26 cellular contexts compared by ENCODE assay signal in the genomic region with DNA sequence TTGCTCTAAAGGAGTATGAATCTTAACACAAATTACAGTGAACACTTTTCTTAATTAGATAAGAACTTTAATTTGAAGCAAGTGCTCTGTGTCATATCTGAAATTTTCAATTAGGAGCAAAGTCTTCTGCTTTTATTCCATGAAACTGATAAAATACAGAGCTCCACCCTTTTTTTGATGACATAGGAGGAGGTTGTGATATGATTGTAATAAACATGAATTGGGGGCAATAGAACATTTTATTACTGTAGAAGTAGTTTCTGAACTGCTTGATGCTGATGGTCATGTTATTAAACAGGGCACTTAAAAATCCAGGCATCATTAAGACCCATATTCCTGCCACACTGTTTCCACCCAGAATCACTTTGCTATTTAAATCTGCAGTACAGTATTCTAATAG. TPM values are rescaled to one million over a fixed set of nuclear protein-coding genes. Genes with fewer than 3 reads are reported as not detected.
DNase-seq lines count a peak whose midpoint lies in the region; FAIRE-seq and TF ChIP-seq lines count a peak whose summit lies in the region.
"Had no signal": no experiment of that assay in that cellular context is flagged by ENCODE, and none has a peak within 500 bp of the region (broad histone marks: within the 10 kb centered on the region; RNA-seq: fewer than 3 reads in every experiment).

No MANE protein-coding gene starts in this region.

- peak overlapping the region; percentile 68 for H3K27ac ChIP-seq in hepatocyte
- H3K27ac ChIP-seq: GM23248, HL-60 had no signal

- peak; percentile 82 for FAIRE-seq in colon (lab: Jason Lieb, UNC)
- FAIRE-seq: A204.1, GM12878 had no signal

- peak overlapping the region; percentile 57 for H3K9ac ChIP-seq in mucosa of stomach (ENCODE audit: low read length)
- H3K9ac ChIP-seq: GM23248 had no signal

- no peaks in the 10 kb centered on the region for H3K9me2 ChIP-seq in hepatocyte (replicated peaks; ENCODE audit: insufficient read depth)

- H3K4me2 ChIP-seq in hepatocyte, result no peak overlapping the region

- POLR2A ChIA-PET in HEK293T (lab: Yijun Ruan, JAX), result no interaction called here

- H3K9me3 ChIP-seq in hepatocyte (ENCODE audit: low read depth) (no peaks in the 10 kb centered on the region), mucosa of stomach (ENCODE audit: control insufficient read depth, low read length) (no peaks in the 10 kb centered on the region)
- H3K9me3 ChIP-seq: BE2C had no signal

- no peaks in the 10 kb centered on the region for H3K79me2 ChIP-seq in hepatocyte

- TF ChIP-seq CTCF in hepatocyte (IDR thresholded peaks at IDR 0.05; ENCODE audit: poor library complexity), result no peak

- H3K4me3 ChIP-seq in hepatocyte, result no peak overlapping the region
- H3K4me3 ChIP-seq in mucosa of stomach (ENCODE audit: low read length), result peak overlapping the region; percentile 32
- H3K4me3 ChIP-seq: GM12878, GM23248 had no signal

- H3K36me3 ChIP-seq in hepatocyte (replicated peaks; ENCODE audit: insufficient read depth, low read depth) (no peaks in the 10 kb centered on the region), mucosa of stomach (ENCODE audit: control insufficient read depth, insufficient read depth, low read length) (no peaks in the 10 kb centered on the region)
- H3K36me3 ChIP-seq: BE2C had no signal

- CTCF ChIA-PET in HEK293T (lab: Yijun Ruan, JAX), result interaction anchor here (3.0 kb wide), 1 partner anchor 18 kb away, joined by 7 read pairs; no protein-coding TSS in a partner anchor

- H3K4me1 ChIP-seq in hepatocyte (ENCODE audit: insufficient read depth), result peaks cover 3% of the 10 kb centered on the region
- peaks cover 16% of the 10 kb centered on the region for H3K4me1 ChIP-seq in mucosa of stomach (ENCODE audit: control insufficient read depth, insufficient read depth, low read length)
- H3K4me1 ChIP-seq: BE2C had no signal

- H2AFZ ChIP-seq in hepatocyte, result no peak overlapping the region
- H2AFZ ChIP-seq: GM23248 had no signal

- H3K27me3 ChIP-seq in hepatocyte (no peaks in the 10 kb centered on the region), mucosa of stomach (ENCODE audit: control insufficient read depth, insufficient read depth, low read length) (no peaks in the 10 kb centered on the region)

- DNase-seq in hepatocyte (ENCODE audit: low spot score), result no peak
- DNase-seq in hepatic stellate cell (ENCODE audit: low spot score), result no peak
- DNase-seq in cerebellar nuclear complex (lab: John Stamatoyannopoulos, UW), result no peak
- DNase-seq in NCI-H774 (lab: John Stamatoyannopoulos, UW), result no peak
- no peak for DNase-seq in HEK293T (ENCODE audit: extremely low spot score)
- DNase-seq: ACHN; BE2C; C1 segment of cervical spinal cord; CD4-positive, CD25-positive, alpha-beta regulatory T cell; CD8-positive, alpha-beta memory T cell; COR-L47; DMS 273 treated with DMSO at 0.1 percent for 48 hours; DMS53; DND-41; EL; GM23248; HCEC 1CT; HFFc6 had no signal

- H4K20me1 ChIP-seq in hepatocyte (ENCODE audit: insufficient read depth, poor library complexity, severe bottlenecking), result no peaks in the 10 kb centered on the region

TF ChIP-seq in HEK293T, 16 proteins besides CTCF, POLR2A, EP300 and RAD21:
- no peak for TF ChIP-seq FOXK2 (IDR thresholded peaks at IDR 0.05)
- no peak for TF ChIP-seq SP1 (IDR thresholded peaks at IDR 0.05)
- TF ChIP-seq SUZ12 (IDR thresholded peaks at IDR 0.05), result no peak
- no peak for TF ChIP-seq ARNT (IDR thresholded peaks at IDR 0.05)
- TF ChIP-seq FOXM1 (IDR thresholded peaks at IDR 0.05; ENCODE audit: borderline replicate concordance), result no peak
- TF ChIP-seq LEF1 (IDR thresholded peaks at IDR 0.05; ENCODE audit: borderline replicate concordance), result no peak
- TF ChIP-seq NFRKB (IDR thresholded peaks at IDR 0.05), result no peak
- no peak for TF ChIP-seq BHLHE40 (IDR thresholded peaks at IDR 0.05; ENCODE audit: borderline replicate concordance)
- no peak for TF ChIP-seq HDGF (IDR thresholded peaks at IDR 0.05; ENCODE audit: borderline replicate concordance)
- no peak for TF ChIP-seq ELF4 (IDR thresholded peaks at IDR 0.05)
- TF ChIP-seq, protein P1, sequence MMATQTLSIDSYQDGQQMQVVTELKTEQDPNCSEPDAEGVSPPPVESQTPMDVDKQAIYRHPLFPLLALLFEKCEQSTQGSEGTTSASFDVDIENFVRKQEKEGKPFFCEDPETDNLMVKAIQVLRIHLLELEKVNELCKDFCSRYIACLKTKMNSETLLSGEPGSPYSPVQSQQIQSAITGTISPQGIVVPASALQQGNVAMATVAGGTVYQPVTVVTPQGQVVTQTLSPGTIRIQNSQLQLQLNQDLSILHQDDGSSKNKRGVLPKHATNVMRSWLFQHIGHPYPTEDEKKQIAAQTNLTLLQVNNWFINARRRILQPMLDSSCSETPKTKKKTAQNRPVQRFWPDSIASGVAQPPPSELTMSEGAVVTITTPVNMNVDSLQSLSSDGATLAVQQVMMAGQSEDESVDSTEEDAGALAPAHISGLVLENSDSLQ (IDR thresholded peaks at IDR 0.05), result no peak
- TF ChIP-seq TARDBP (IDR thresholded peaks at IDR 0.05), result no peak
- no peak for TF ChIP-seq ZNF384 (IDR thresholded peaks at IDR 0.05)
- TF ChIP-seq FOXA1 (IDR thresholded peaks at IDR 0.05), result no peak
- TF ChIP-seq CTBP1 (IDR thresholded peaks at IDR 0.05; ENCODE audit: borderline replicate concordance), result no peak
- TF ChIP-seq L3MBTL2 (conservative IDR thresholded peaks at IDR 0.05), result no peak

RNA-seq across cellular contexts. Expression of gene KRT20, which starts 1.1 kb away (rescaled TPM):
- total RNA-seq in hepatocyte, result 2.4 and 3.4 TPM in 2 replicates
- polyA plus RNA-seq in hepatocyte, result 1.5 and 1.6 TPM in 2 replicates
- total RNA-seq: CD4-positive, CD25-positive, alpha-beta regulatory T cell; CD8-positive, alpha-beta memory T cell; G401; GM23248; H4; HFFc6; HT1080 had no signal
- polyA plus RNA-seq: CD4-positive, CD25-positive, alpha-beta regulatory T cell; CD8-positive, alpha-beta memory T cell; GM12878; GM23248 had no signal

RNA-seq across cellular contexts. Expression of gene KRT12, which starts 16.9 kb away (rescaled TPM):
- total RNA-seq in hepatocyte, result not detected in 2 replicates
- polyA plus RNA-seq in hepatocyte, result not detected in 2 replicates
- total RNA-seq: CD4-positive, CD25-positive, alpha-beta regulatory T cell; CD8-positive, alpha-beta memory T cell; G401; GM12878; GM23248; H4; HFFc6; HT1080 had no signal
- polyA plus RNA-seq: CD4-positive, CD25-positive, alpha-beta regulatory T cell; CD8-positive, alpha-beta memory T cell; GM12878; GM23248 had no signal

RNA-seq across cellular contexts. Expression of gene KRT23, which starts 53.5 kb away (rescaled TPM):
- total RNA-seq in hepatocyte, result 4.0 and 6.4 TPM in 2 replicates
- polyA plus RNA-seq in hepatocyte, result 2.0 and 4.0 TPM in 2 replicates
- total RNA-seq: CD4-positive, CD25-positive, alpha-beta regulatory T cell; CD8-positive, alpha-beta memory T cell; G401; GM12878; GM23248; H4; HT1080 had no signal
- polyA plus RNA-seq: CD4-positive, CD25-positive, alpha-beta regulatory T cell; CD8-positive, alpha-beta memory T cell; GM12878; GM23248 had no signal
